In genomic region chr16:60120586-60120985, GRCh38 we compare ENCODE assay signal across 6 cellular contexts.
"Had no signal": no experiment of that assay in that cellular context is flagged by ENCODE, and none has a peak within 500 bp of the region (broad histone marks: within the 10 kb centered on the region; RNA-seq: fewer than 3 reads in every experiment).

No MANE protein-coding gene starts in this region.

- H3K4me3 Mint-ChIP-seq: H9 had no signal

- H3K4me3 ChIP-seq: K562 had no signal

- H3K9me3 Mint-ChIP-seq: H9 had no signal

- DNase-seq: GOT3, H9, HCEC 1CT, IMR-90, KG1 had no signal

- ATAC-seq: K562 had no signal
